ENCODE assay signal across 24 cellular contexts in the genomic region with DNA sequence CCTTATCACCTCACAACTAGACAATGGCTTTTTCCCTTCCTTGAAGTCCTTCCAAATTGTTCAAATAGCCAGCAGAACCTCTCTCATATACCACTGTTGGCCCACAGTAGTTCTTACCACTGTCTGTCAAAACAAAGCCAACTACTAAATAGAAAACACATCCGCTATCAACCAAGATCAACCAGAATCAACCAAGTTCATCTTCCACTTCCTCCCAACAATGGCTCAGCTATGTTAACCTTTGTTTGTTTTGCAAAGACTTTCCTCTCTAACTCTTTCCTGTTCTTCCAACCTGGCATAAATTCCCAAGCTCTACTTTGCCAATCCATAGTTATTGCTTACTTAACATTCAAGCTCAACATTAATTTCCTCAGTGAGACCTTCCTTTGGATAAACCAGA. TPM values are rescaled to one million over a fixed set of nuclear protein-coding genes. Genes with fewer than 3 reads are reported as not detected.
DNase-seq lines count a peak whose midpoint lies in the region; ATAC-seq, FAIRE-seq and TF ChIP-seq lines count a peak whose summit lies in the region.
"Had no signal": no experiment of that assay in that cellular context is flagged by ENCODE, and none has a peak within 500 bp of the region (broad histone marks: within the 10 kb centered on the region; RNA-seq: fewer than 3 reads in every experiment).

No MANE protein-coding gene starts in this region.

- H3K23ac ChIP-seq in H1 (ENCODE audit: insufficient read length): no peak overlapping the region

- H3K14ac ChIP-seq in H1 (ENCODE audit: insufficient read length): no peak overlapping the region

- no peak overlapping the region for H3K56ac ChIP-seq in H1 (replicated peaks; ENCODE audit: insufficient read length, low read depth, low read length)

- no peak overlapping the region for H3K4me3 Mint-ChIP-seq in MCF 10A (ENCODE audit: unreplicated experiment)
- no peak overlapping the region for H3K4me3 Mint-ChIP-seq in T-helper 2 cell treated with Interferon-gamma antibody and Interleukin-4, amounts not matched to agents 5 μg/mL and 100 μg/mL, for 36 hours
- H3K4me3 Mint-ChIP-seq in naive thymus-derived CD4-positive, alpha-beta T cell: no peak overlapping the region
- no peak overlapping the region for H3K4me3 Mint-ChIP-seq in activated naive CD8-positive, alpha-beta T cell treated with anti-CD3 and anti-CD28 coated beads, Interleukin-2, amount 50 U/mL, for 24 hours
- H3K4me3 Mint-ChIP-seq: CD4-positive, CD25-positive, alpha-beta regulatory T cell; IgD-negative memory B cell had no signal

- CTCF ChIA-PET in mammary epithelial cell (lab: Charles Lee; ENCODE audit: low non-redundant PET): interaction anchor here (0.7 kb wide), 1 partner anchor 167 kb away, joined by 7 read pairs; no protein-coding TSS in a partner anchor
- CTCF ChIA-PET in MCF 10A (lab: Yijun Ruan, JAX): interaction anchor here (0.8 to 1.8 kb wide), 3 partner anchors 9 to 22 kb away, joined by 4 to 11 read pairs (median 5); no protein-coding TSS in a partner anchor
- CTCF ChIA-PET in H1 (lab: Charles Lee; ENCODE audit: partially characterized antibody): interaction anchor here (0.7 to 0.9 kb wide), 2 partner anchors 9 to 54 kb away, joined by 3 to 6 read pairs; no protein-coding TSS in a partner anchor
- CTCF ChIA-PET in naive thymus-derived CD4-positive, alpha-beta T cell (lab: Charles Lee): no interaction called here

- no peak overlapping the region for H2BK20ac ChIP-seq in H1 (ENCODE audit: low read length)

- H3K27ac Mint-ChIP-seq in MCF 10A (ENCODE audit: low read depth, unreplicated experiment): no peak overlapping the region
- peak overlapping the region; percentile 5 for H3K27ac Mint-ChIP-seq in T-helper 2 cell treated with Interferon-gamma antibody and Interleukin-4, amounts not matched to agents 5 μg/mL and 100 μg/mL, for 36 hours
- H3K27ac Mint-ChIP-seq in naive thymus-derived CD4-positive, alpha-beta T cell: peak overlapping the region in 1 of 9 donors; percentile 16
- H3K27ac Mint-ChIP-seq in activated naive CD8-positive, alpha-beta T cell treated with anti-CD3 and anti-CD28 coated beads, Interleukin-2, amount 50 U/mL, for 24 hours: no peak overlapping the region
- H3K27ac Mint-ChIP-seq: CD4-positive, CD25-positive, alpha-beta regulatory T cell; IgD-negative memory B cell had no signal

- peaks cover 96% of the 10 kb centered on the region for H3K79me2 ChIP-seq in mammary epithelial cell (ENCODE audit: insufficient read depth, low read length)
- H3K79me2 ChIP-seq in H1 (ENCODE audit: control insufficient read depth in 1 of 2, insufficient read depth in 2 of 2, low read length in 2 of 2): peaks cover 0 to 37% of the 10 kb centered on the region in 2 experiments; a peak in 2 of 4 replicates

- peaks cover 2% of the 10 kb centered on the region for H3K9me3 Mint-ChIP-seq in MCF 10A (ENCODE audit: unreplicated experiment)
- H3K9me3 Mint-ChIP-seq in T-helper 2 cell treated with Interferon-gamma antibody and Interleukin-4, amounts not matched to agents 5 μg/mL and 100 μg/mL, for 36 hours: peaks cover 5% of the 10 kb centered on the region
- H3K9me3 Mint-ChIP-seq in naive thymus-derived CD4-positive, alpha-beta T cell: peaks cover 0 to 8% (median 0%) of the 10 kb centered on the region in 11 donors
- H3K9me3 Mint-ChIP-seq in activated naive CD8-positive, alpha-beta T cell treated with anti-CD3 and anti-CD28 coated beads, Interleukin-2, amount 50 U/mL, for 24 hours: no peaks in the 10 kb centered on the region
- H3K9me3 Mint-ChIP-seq: IgD-negative memory B cell had no signal

- no peak for TF ChIP-seq CTCF in mammary epithelial cell (conservative IDR thresholded peaks at IDR 0.05 in 1 of 2, IDR thresholded peaks at IDR 0.05 in 1 of 2; ENCODE audit: extremely low read depth in 1 of 2, insufficient read depth in 1 of 2, low read depth in 1 of 2, low read length in 2 of 2)
- no peak for TF ChIP-seq CTCF in MCF 10A (IDR thresholded peaks at IDR 0.05; ENCODE audit: unreplicated experiment)
- TF ChIP-seq CTCF in H1 (IDR thresholded peaks at IDR 0.05; ENCODE audit: control extremely low read depth in 1 of 3, insufficient read depth in 1 of 3, low read depth in 1 of 3, low read length in 3 of 3): no peak

- intact Hi-C loops in mammary epithelial cell (cut with micrococcal nuclease): no loop called here
- intact Hi-C loops in MCF 10A (cut with micrococcal nuclease): no loop called here
- intact Hi-C loops in naive thymus-derived CD4-positive, alpha-beta T cell (cut with micrococcal nuclease): no loop called here

- in situ Hi-C loops in mammary epithelial cell (cut with MboI; ENCODE audit: low sequenced_read_pairs in 2 of 2): no loop called here

- no peak overlapping the region for H4K5ac ChIP-seq in H1 (ENCODE audit: insufficient read length, low read depth, low read length)

- H3K36me3 ChIP-seq in mammary epithelial cell (ENCODE audit: insufficient read depth, low read length): peaks cover 16% of the 10 kb centered on the region
- H3K36me3 ChIP-seq in H1 (ENCODE audit: control insufficient read depth in 2 of 4, insufficient read depth in 4 of 4, low read length in 3 of 4): no peaks in the 10 kb centered on the region
- H3K36me3 ChIP-seq in naive thymus-derived CD4-positive, alpha-beta T cell (ENCODE audit: control insufficient read depth in 2 of 3, insufficient read depth in 3 of 3, low read length in 3 of 3): no peaks in the 10 kb centered on the region
- H3K36me3 ChIP-seq: BE2C had no signal

- 92% methylated on average over 1 of the region's 1 CpG for WGBS in mammary epithelial cell (ENCODE audit: low coverage, missing lambda C conversion rate)
- 95% methylated on average over 1 of the region's 1 CpG; no CpG with 5 or more reads in 1 of the 2 experiments for WGBS in H1 (ENCODE audit: extremely low coverage in 1 of 2, insufficient coverage in 1 of 2, insufficient read length in 1 of 2, insufficient replicate concordance in 2 of 2, low coverage in 1 of 2, low lambda C conversion rate in 2 of 2, missing lambda C conversion rate in 1 of 2), 2 experiments

- no peaks in the 10 kb centered on the region for H3K23me2 ChIP-seq in H1 (ENCODE audit: low read depth, low read length)

- BruUV-seq in mammary epithelial cell (replicated peaks; lab: Mats Ljungman, UMichigan): no TSS peak
- BruUV-seq in MCF 10A (replicated peaks; lab: Mats Ljungman, UMichigan): no TSS peak

- H4K8ac ChIP-seq in H1 (ENCODE audit: extremely low read depth, insufficient read depth, low read length): no peak overlapping the region

- no peaks in the 10 kb centered on the region for H3K9me3 ChIP-seq in mammary epithelial cell (replicated peaks; ENCODE audit: insufficient read depth, low read length)
- no peaks in the 10 kb centered on the region for H3K9me3 ChIP-seq in H1 (ENCODE audit: insufficient read depth in 2 of 2, low read depth in 1 of 2, low read length in 1 of 2)
- H3K9me3 ChIP-seq in naive thymus-derived CD4-positive, alpha-beta T cell (ENCODE audit: control insufficient read depth in 2 of 3, low read length in 3 of 3): no peaks in the 10 kb centered on the region
- H3K9me3 ChIP-seq: BE2C had no signal

- H3K4me2 ChIP-seq in mammary epithelial cell (ENCODE audit: insufficient read depth, low read depth, low read length) (peak overlapping the region; percentile 6), H1 (ENCODE audit: insufficient read depth in 1 of 2, low read depth in 2 of 2, low read length in 2 of 2) (no peak overlapping the region)

- H3K18ac ChIP-seq in H1 (ENCODE audit: extremely low read depth, low read length): 0 out of 2 replicates have a peak overlapping the region, but pooled peaks have one; percentile 27

- H3K4me3 ChIP-seq in mammary epithelial cell (replicated peaks in 1 of 3; ENCODE audit: insufficient read depth in 1 of 3, low read depth in 2 of 3, low read length in 3 of 3) (no peak overlapping the region), H1 (ENCODE audit: extremely low read depth in 1 of 4, insufficient read depth in 2 of 4, low read depth in 3 of 4, low read length in 4 of 4) (no peak overlapping the region)
- H3K4me3 ChIP-seq in naive thymus-derived CD4-positive, alpha-beta T cell (ENCODE audit: low read length): no peak overlapping the region

- H3K9ac ChIP-seq in mammary epithelial cell (ENCODE audit: insufficient read depth, low read length): no peak overlapping the region
- H3K9ac ChIP-seq in H1 (replicated peaks in 1 of 4; ENCODE audit: extremely low read depth in 1 of 4, low read depth in 3 of 4, low read length in 3 of 4): no peak overlapping the region

- no peaks in the 10 kb centered on the region for H3K27me3 ChIP-seq in mammary epithelial cell (ENCODE audit: insufficient read depth, low read length)
- no peaks in the 10 kb centered on the region for H3K27me3 ChIP-seq in H1 (replicated peaks in 1 of 4; ENCODE audit: control insufficient read depth in 3 of 4, extremely low read depth in 1 of 4, insufficient read depth in 3 of 4, low read length in 3 of 4)
- H3K27me3 ChIP-seq in naive thymus-derived CD4-positive, alpha-beta T cell (ENCODE audit: control insufficient read depth in 2 of 2, insufficient read depth in 2 of 2, low read length in 2 of 2): no peaks in the 10 kb centered on the region
- H3K27me3 ChIP-seq: BE2C had no signal

- TF ChIP-seq POLR2A in H1 (IDR thresholded peaks at IDR 0.05; ENCODE audit: control extremely low read depth in 1 of 2, low read depth in 2 of 2, low read length in 2 of 2): no peak

- H2BK5ac ChIP-seq in H1 (ENCODE audit: low read depth, low read length): no peak overlapping the region

- H3K79me1 ChIP-seq in H1 (ENCODE audit: low read depth, low read length): no peaks in the 10 kb centered on the region

- no peak for FAIRE-seq in H1 (lab: Jason Lieb, UNC)
- FAIRE-seq: GM12892 had no signal

- H3K27ac ChIP-seq in mammary epithelial cell (ENCODE audit: insufficient read depth, low read depth, low read length): no peak overlapping the region
- H3K27ac ChIP-seq in H1 (ENCODE audit: low read depth, low read length): no peak overlapping the region
- no peak overlapping the region for H3K27ac ChIP-seq in naive thymus-derived CD4-positive, alpha-beta T cell (ENCODE audit: low read depth, low read length)
- H3K27ac ChIP-seq: HL-60 had no signal

- dilution Hi-C loops in mammary epithelial cell (cut with HindIII; ENCODE audit: low sequenced_read_pairs): no loop called here

- H3K4ac ChIP-seq in H1 (replicated peaks; ENCODE audit: insufficient read length, low read depth, low read length): no peak overlapping the region

- ATAC-seq in naive thymus-derived CD4-positive, alpha-beta T cell: peak; percentile 45
- ATAC-seq in activated naive CD8-positive, alpha-beta T cell treated with anti-CD3 and anti-CD28 coated beads, Interleukin-2, amount 50 U/mL, for 24 hours: no peak
- ATAC-seq: PC-3, SK-N-SH treated with all-trans-retinoic acid at 6 μM for 48 hours had no signal

- H2BK12ac ChIP-seq in H1 (ENCODE audit: low read depth, low read length): no peak overlapping the region

- no peaks in the 10 kb centered on the region for H3K27me3 Mint-ChIP-seq in MCF 10A (ENCODE audit: insufficient read depth, unreplicated experiment)
- no peaks in the 10 kb centered on the region for H3K27me3 Mint-ChIP-seq in T-helper 2 cell treated with Interferon-gamma antibody and Interleukin-4, amounts not matched to agents 5 μg/mL and 100 μg/mL, for 36 hours (ENCODE audit: low read depth)
- no peaks in the 10 kb centered on the region for H3K27me3 Mint-ChIP-seq in naive thymus-derived CD4-positive, alpha-beta T cell
- H3K27me3 Mint-ChIP-seq in activated naive CD8-positive, alpha-beta T cell treated with anti-CD3 and anti-CD28 coated beads, Interleukin-2, amount 50 U/mL, for 24 hours: no peaks in the 10 kb centered on the region
- H3K27me3 Mint-ChIP-seq: CD4-positive, CD25-positive, alpha-beta regulatory T cell; IgD-negative memory B cell had no signal

- no peak overlapping the region for H2AFZ ChIP-seq in mammary epithelial cell (ENCODE audit: low read depth, low read length)
- H2AFZ ChIP-seq in H1 (ENCODE audit: low read length): no peak overlapping the region

- H2AK5ac ChIP-seq in H1 (ENCODE audit: low read depth, low read length): no peak overlapping the region

- DNase-seq in mammary epithelial cell: no peak
- DNase-seq in MCF 10A (ENCODE audit: unreplicated experiment): no peak
- no peak for DNase-seq in T-helper 2 cell treated with Interferon-gamma antibody and Interleukin-4, amounts not matched to agents 5 μg/mL and 100 μg/mL, for 36 hours (ENCODE audit: low spot score)
- DNase-seq in H1 (ENCODE audit: low read depth in 1 of 2, low spot score in 2 of 2): no peak
- no peak for DNase-seq in naive thymus-derived CD4-positive, alpha-beta T cell
- DNase-seq in COR-L47 (lab: John Stamatoyannopoulos, UW): no peak
- DNase-seq in NCI-H82 treated with DMSO at 0.1 percent for 48 hours (lab: John Stamatoyannopoulos, UW; ENCODE audit: unreplicated experiment): no peak
- no peak for DNase-seq in activated naive CD8-positive, alpha-beta T cell treated with anti-CD3 and anti-CD28 coated beads, Interleukin-2, amount 50 U/mL, for 24 hours
- DNase-seq: BE2C; CD4-positive, CD25-positive, alpha-beta regulatory T cell; DMS153; H7; NCI-H1105; NCI-H1694; NCI-H2227 treated with DMSO at 0.1 percent for 48 hours; NCI-H510A treated with DMSO at 0.1 percent for 48 hours; NCI-H774; PC-3; RPMI8226; SHP77 treated with DMSO at 0.1 percent for 48 hours had no signal

- no peak for TF ChIP-seq EP300 in H1 (IDR thresholded peaks at IDR 0.05; ENCODE audit: borderline replicate concordance in 1 of 2, low read depth in 2 of 2, low read length in 2 of 2)

- peaks cover 15% of the 10 kb centered on the region for H3K4me1 ChIP-seq in mammary epithelial cell (ENCODE audit: insufficient read depth, low read length)
- H3K4me1 ChIP-seq in H1 (replicated peaks in 1 of 4; ENCODE audit: control insufficient read depth in 3 of 4, insufficient read depth in 4 of 4, low read length in 3 of 4): peaks cover 0 to 5% (median 2%) of the 10 kb centered on the region in 4 experiments; a peak in 2 of 7 replicates
- no peaks in the 10 kb centered on the region for H3K4me1 ChIP-seq in naive thymus-derived CD4-positive, alpha-beta T cell (ENCODE audit: control insufficient read depth in 2 of 2, insufficient read depth in 2 of 2, low read length in 2 of 2)
- H3K4me1 ChIP-seq: BE2C had no signal

- H4K91ac ChIP-seq in H1 (replicated peaks; ENCODE audit: insufficient read length, low read length): no peak overlapping the region

- no peak for TF ChIP-seq RAD21 in H1 (IDR thresholded peaks at IDR 0.05 in 1 of 2, conservative IDR thresholded peaks at IDR 0.05 in 1 of 2; ENCODE audit: low read depth in 2 of 2, low read length in 2 of 2)

- peaks cover 40% of the 10 kb centered on the region for H4K20me1 ChIP-seq in mammary epithelial cell (ENCODE audit: insufficient read depth, low read length)
- H4K20me1 ChIP-seq in H1 (replicated peaks in 1 of 2; ENCODE audit: control insufficient read depth in 1 of 2, insufficient read depth in 2 of 2, low read length in 2 of 2): no peaks in the 10 kb centered on the region

- H2BK120ac ChIP-seq in H1 (replicated peaks; ENCODE audit: low read depth, low read length): no peak overlapping the region

- POLR2A ChIA-PET in MCF 10A (lab: Yijun Ruan, JAX): interaction anchor here (0.7 kb wide), 1 partner anchor 10 kb away, joined by 3 read pairs; no protein-coding TSS in a partner anchor
- POLR2A ChIA-PET in H1 (lab: Charles Lee; ENCODE audit: partially characterized antibody): interaction anchor here (1.3 kb wide), 2 partner anchors 9 to 13 kb away, joined by 4 to 5 read pairs; no protein-coding TSS in a partner anchor
- POLR2A ChIA-PET in naive thymus-derived CD4-positive, alpha-beta T cell (lab: Charles Lee): no interaction called here

- peaks cover 25% of the 10 kb centered on the region for H3K36me3 Mint-ChIP-seq in MCF 10A (ENCODE audit: insufficient read depth, unreplicated experiment)
- peaks cover 8% of the 10 kb centered on the region for H3K36me3 Mint-ChIP-seq in T-helper 2 cell treated with Interferon-gamma antibody and Interleukin-4, amounts not matched to agents 5 μg/mL and 100 μg/mL, for 36 hours (ENCODE audit: low read depth)
- peaks cover under 1 to 30% (median 14%) of the 10 kb centered on the region in 5 donors for H3K36me3 Mint-ChIP-seq in naive thymus-derived CD4-positive, alpha-beta T cell
- peaks cover 21% of the 10 kb centered on the region for H3K36me3 Mint-ChIP-seq in activated naive CD8-positive, alpha-beta T cell treated with anti-CD3 and anti-CD28 coated beads, Interleukin-2, amount 50 U/mL, for 24 hours (ENCODE audit: low read depth)
- H3K36me3 Mint-ChIP-seq: IgD-negative memory B cell had no signal

- H2BK15ac ChIP-seq in H1 (ENCODE audit: low read length): no peak overlapping the region

- peaks cover 24% of the 10 kb centered on the region for H3K4me1 Mint-ChIP-seq in MCF 10A (ENCODE audit: insufficient read depth, unreplicated experiment)
- H3K4me1 Mint-ChIP-seq in T-helper 2 cell treated with Interferon-gamma antibody and Interleukin-4, amounts not matched to agents 5 μg/mL and 100 μg/mL, for 36 hours (ENCODE audit: low read depth): peaks cover 38% of the 10 kb centered on the region
- peaks cover 5 to 51% (median 16%) of the 10 kb centered on the region in 7 donors for H3K4me1 Mint-ChIP-seq in naive thymus-derived CD4-positive, alpha-beta T cell
- H3K4me1 Mint-ChIP-seq in activated naive CD8-positive, alpha-beta T cell treated with anti-CD3 and anti-CD28 coated beads, Interleukin-2, amount 50 U/mL, for 24 hours: peaks cover 19% of the 10 kb centered on the region

RNA-seq across cellular contexts. Expression of gene ELL2, which starts 15.2 kb away (rescaled TPM):
- total RNA-seq in mammary epithelial cell: 100 to 1,000 TPM; 161 to 277 TPM
- 61.3 TPM for polyA plus RNA-seq in mammary epithelial cell
- polyA minus RNA-seq in mammary epithelial cell: 74.3 TPM
- 144 and 147 TPM in 2 replicates for total RNA-seq in MCF 10A (2022)
- total RNA-seq in H1 (2021; fragmentation: NEBNext Ultra II Directional; extraction: Animal tissue kit (Norgen Biotek cat#: 25700)): 21.7 and 29.4 TPM in 2 replicates
- 4.0 and 6.3 TPM in 2 replicates for polyA plus RNA-seq in H1 (2011; rRNA removed)
- 7.1 TPM for polyA plus RNA-seq in H1 (2011; cell fraction: cytosol; rRNA removed)
- 13.8 TPM for polyA plus RNA-seq in H1 (2011; cell fraction: nucleus; rRNA removed)
- polyA plus RNA-seq in H1 (2012, experiment 1 of 2): 7.5 to 11.3 TPM (median 7.8 TPM) in 4 replicates
- polyA plus RNA-seq in H1 (2012, experiment 2 of 2): 1.0 TPM
- 16.5 TPM for polyA plus RNA-seq in H1 (2013, experiment 1 of 2)
- 14.7 TPM for polyA plus RNA-seq in H1 (2013, experiment 2 of 2)
- polyA minus RNA-seq in H1 (2011; rRNA and poly(A)+ RNA removed): 23.0 and 24.2 TPM in 2 replicates
- polyA minus RNA-seq in H1 (2011; cell fraction: cytosol; rRNA and poly(A)+ RNA removed): 12.3 TPM
- 79.7 TPM for polyA minus RNA-seq in H1 (2011; cell fraction: nucleus; rRNA and poly(A)+ RNA removed)
- total RNA-seq in naive thymus-derived CD4-positive, alpha-beta T cell: 10 to 100 TPM; 12.6 to 65.8 (median 41.3) TPM
- 1 to 10 TPM; 1.9 to 2.0 TPM for polyA plus RNA-seq in naive thymus-derived CD4-positive, alpha-beta T cell
